1 cellular context compared by ENCODE assay signal in the genomic region with DNA sequence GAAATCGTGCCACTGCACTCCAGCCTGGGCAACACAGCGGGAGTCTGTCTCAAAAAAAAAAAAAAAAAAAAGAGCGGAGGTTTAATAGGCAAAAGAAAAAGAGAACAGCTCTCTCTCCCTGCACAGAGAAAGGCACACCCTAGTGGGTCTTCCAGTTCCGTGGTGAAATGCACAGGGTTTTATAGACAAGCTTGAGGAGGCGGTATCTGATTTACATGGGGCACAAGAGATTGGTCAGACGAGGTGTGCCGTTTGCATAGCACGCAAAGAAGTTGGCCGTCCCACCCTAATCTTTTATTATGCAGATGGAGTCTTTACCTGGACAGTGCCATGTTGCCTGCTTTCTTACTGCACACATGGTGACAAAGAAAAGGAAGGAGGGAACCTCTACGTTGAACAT.
TF ChIP-seq lines count a peak whose summit lies in the region.

No MANE protein-coding gene starts in this region.

TF ChIP-seq in H1, 55 proteins besides CTCF, POLR2A, EP300 and RAD21:
- TF ChIP-seq, protein P1, sequence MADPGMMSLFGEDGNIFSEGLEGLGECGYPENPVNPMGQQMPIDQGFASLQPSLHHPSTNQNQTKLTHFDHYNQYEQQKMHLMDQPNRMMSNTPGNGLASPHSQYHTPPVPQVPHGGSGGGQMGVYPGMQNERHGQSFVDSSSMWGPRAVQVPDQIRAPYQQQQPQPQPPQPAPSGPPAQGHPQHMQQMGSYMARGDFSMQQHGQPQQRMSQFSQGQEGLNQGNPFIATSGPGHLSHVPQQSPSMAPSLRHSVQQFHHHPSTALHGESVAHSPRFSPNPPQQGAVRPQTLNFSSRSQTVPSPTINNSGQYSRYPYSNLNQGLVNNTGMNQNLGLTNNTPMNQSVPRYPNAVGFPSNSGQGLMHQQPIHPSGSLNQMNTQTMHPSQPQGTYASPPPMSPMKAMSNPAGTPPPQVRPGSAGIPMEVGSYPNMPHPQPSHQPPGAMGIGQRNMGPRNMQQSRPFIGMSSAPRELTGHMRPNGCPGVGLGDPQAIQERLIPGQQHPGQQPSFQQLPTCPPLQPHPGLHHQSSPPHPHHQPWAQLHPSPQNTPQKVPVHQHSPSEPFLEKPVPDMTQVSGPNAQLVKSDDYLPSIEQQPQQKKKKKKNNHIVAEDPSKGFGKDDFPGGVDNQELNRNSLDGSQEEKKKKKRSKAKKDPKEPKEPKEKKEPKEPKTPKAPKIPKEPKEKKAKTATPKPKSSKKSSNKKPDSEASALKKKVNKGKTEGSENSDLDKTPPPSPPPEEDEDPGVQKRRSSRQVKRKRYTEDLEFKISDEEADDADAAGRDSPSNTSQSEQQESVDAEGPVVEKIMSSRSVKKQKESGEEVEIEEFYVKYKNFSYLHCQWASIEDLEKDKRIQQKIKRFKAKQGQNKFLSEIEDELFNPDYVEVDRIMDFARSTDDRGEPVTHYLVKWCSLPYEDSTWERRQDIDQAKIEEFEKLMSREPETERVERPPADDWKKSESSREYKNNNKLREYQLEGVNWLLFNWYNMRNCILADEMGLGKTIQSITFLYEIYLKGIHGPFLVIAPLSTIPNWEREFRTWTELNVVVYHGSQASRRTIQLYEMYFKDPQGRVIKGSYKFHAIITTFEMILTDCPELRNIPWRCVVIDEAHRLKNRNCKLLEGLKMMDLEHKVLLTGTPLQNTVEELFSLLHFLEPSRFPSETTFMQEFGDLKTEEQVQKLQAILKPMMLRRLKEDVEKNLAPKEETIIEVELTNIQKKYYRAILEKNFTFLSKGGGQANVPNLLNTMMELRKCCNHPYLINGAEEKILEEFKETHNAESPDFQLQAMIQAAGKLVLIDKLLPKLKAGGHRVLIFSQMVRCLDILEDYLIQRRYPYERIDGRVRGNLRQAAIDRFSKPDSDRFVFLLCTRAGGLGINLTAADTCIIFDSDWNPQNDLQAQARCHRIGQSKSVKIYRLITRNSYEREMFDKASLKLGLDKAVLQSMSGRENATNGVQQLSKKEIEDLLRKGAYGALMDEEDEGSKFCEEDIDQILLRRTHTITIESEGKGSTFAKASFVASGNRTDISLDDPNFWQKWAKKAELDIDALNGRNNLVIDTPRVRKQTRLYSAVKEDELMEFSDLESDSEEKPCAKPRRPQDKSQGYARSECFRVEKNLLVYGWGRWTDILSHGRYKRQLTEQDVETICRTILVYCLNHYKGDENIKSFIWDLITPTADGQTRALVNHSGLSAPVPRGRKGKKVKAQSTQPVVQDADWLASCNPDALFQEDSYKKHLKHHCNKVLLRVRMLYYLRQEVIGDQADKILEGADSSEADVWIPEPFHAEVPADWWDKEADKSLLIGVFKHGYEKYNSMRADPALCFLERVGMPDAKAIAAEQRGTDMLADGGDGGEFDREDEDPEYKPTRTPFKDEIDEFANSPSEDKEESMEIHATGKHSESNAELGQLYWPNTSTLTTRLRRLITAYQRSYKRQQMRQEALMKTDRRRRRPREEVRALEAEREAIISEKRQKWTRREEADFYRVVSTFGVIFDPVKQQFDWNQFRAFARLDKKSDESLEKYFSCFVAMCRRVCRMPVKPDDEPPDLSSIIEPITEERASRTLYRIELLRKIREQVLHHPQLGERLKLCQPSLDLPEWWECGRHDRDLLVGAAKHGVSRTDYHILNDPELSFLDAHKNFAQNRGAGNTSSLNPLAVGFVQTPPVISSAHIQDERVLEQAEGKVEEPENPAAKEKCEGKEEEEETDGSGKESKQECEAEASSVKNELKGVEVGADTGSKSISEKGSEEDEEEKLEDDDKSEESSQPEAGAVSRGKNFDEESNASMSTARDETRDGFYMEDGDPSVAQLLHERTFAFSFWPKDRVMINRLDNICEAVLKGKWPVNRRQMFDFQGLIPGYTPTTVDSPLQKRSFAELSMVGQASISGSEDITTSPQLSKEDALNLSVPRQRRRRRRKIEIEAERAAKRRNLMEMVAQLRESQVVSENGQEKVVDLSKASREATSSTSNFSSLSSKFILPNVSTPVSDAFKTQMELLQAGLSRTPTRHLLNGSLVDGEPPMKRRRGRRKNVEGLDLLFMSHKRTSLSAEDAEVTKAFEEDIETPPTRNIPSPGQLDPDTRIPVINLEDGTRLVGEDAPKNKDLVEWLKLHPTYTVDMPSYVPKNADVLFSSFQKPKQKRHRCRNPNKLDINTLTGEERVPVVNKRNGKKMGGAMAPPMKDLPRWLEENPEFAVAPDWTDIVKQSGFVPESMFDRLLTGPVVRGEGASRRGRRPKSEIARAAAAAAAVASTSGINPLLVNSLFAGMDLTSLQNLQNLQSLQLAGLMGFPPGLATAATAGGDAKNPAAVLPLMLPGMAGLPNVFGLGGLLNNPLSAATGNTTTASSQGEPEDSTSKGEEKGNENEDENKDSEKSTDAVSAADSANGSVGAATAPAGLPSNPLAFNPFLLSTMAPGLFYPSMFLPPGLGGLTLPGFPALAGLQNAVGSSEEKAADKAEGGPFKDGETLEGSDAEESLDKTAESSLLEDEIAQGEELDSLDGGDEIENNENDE (IDR thresholded peaks at IDR 0.05; ENCODE audit: insufficient replicate concordance, low read length) = no peak
- TF ChIP-seq, protein P2, sequence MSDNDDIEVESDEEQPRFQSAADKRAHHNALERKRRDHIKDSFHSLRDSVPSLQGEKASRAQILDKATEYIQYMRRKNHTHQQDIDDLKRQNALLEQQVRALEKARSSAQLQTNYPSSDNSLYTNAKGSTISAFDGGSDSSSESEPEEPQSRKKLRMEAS (IDR thresholded peaks at IDR 0.05) = peak; percentile 20; the same call in 1 of the 2 replicates
- TF ChIP-seq TBP (IDR thresholded peaks at IDR 0.05; ENCODE audit: low read depth, low read length) = peak; percentile 81
- TF ChIP-seq SP1 (IDR thresholded peaks at IDR 0.05; ENCODE audit: low read depth, low read length) = no peak
